Comparison of ENCODE assay signal across 22 cellular contexts in the genomic region with DNA sequence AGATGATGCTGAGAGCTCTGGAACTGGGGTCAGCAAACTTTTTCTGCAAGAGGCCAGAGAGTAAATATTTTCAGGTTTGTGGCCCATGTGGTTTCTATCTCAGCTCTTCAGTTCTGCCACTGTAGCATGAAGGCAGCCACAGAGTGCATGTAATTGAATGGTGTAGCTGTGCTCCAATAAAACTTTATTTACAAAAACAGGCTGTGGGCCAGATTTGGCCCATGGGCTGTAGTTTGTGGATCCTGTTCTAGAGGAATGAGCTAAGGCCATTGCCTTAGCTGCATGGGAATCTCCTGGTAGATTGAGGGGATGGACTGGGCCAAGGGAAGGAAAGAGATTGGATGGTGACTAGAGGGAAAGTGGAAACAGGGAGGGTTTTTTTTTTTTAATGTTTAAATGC. TPM values are rescaled to one million over a fixed set of nuclear protein-coding genes. Genes with fewer than 3 reads are reported as not detected.
DNase-seq lines count a peak whose midpoint lies in the region; ATAC-seq, FAIRE-seq and TF ChIP-seq lines count a peak whose summit lies in the region.
"Had no signal": no experiment of that assay in that cellular context is flagged by ENCODE, and none has a peak within 500 bp of the region (broad histone marks: within the 10 kb centered on the region; RNA-seq: fewer than 3 reads in every experiment).

No MANE protein-coding gene starts in this region.

- H3K79me2 ChIP-seq in K562 (ENCODE audit: control insufficient read depth, insufficient read depth, low read length), result no peaks in the 10 kb centered on the region

- no peak for FAIRE-seq in K562 (lab: Jason Lieb, UNC)
- FAIRE-seq: A204.1, G401.6, GM19239 had no signal

- H2BK120ac ChIP-seq in mesenchymal stem cell (ENCODE audit: low read depth, low read length), result peak overlapping the region; percentile 19

- TF ChIP-seq RAD21 in K562 (CRISPR knock-in tag; conservative IDR thresholded peaks at IDR 0.05 in 1 of 2, IDR thresholded peaks at IDR 0.05 in 1 of 2), result no peak

- TF ChIP-seq POLR2A in K562 (conservative IDR thresholded peaks at IDR 0.05), result no peak

- H4K8ac ChIP-seq in mesenchymal stem cell (ENCODE audit: low read length), result no peak overlapping the region

- TF ChIP-seq CTCF in activated B cell treated with CpG ODN at 0.5 μM for 24 hours (IDR thresholded peaks at IDR 0.05) (no peak), K562 (IDR thresholded peaks at IDR 0.05 in 2 of 3, conservative IDR thresholded peaks at IDR 0.05 in 1 of 3; ENCODE audit: insufficient read depth in 2 of 3, low read depth in 1 of 3, low read length in 3 of 3) (no peak), upper lobe of right lung (IDR thresholded peaks at IDR 0.05) (no peak)

- H3K27me3 ChIP-seq in K562 (ENCODE audit: control insufficient read depth in 2 of 2, insufficient read depth in 2 of 2, low read length in 2 of 2) (peaks cover 2 to 13% of the 10 kb centered on the region in 2 experiments; a peak in 3 of 5 replicates), mesenchymal stem cell (ENCODE audit: control insufficient read depth in 1 of 2, insufficient read depth in 1 of 2, low read length in 2 of 2) (peaks cover 0 to 5% of the 10 kb centered on the region in 2 experiments), upper lobe of right lung (no peaks in the 10 kb centered on the region)

- no peak for TF ChIP-seq EP300 in K562 (IDR thresholded peaks at IDR 0.05; ENCODE audit: low read length)

- POLR2A ChIA-PET in activated B cell treated with CpG ODN at 0.5 μM for 24 hours (lab: Charles Lee), result no interaction called here
- POLR2A ChIA-PET in K562 (lab: Yijun Ruan, JAX), result no interaction called here

- H3K27ac ChIP-seq in K562 (ENCODE audit: extremely low read depth, low read depth, low read length) (no peak overlapping the region), mesenchymal stem cell (ENCODE audit: low read length, poor library complexity, severe bottlenecking) (no peak overlapping the region), upper lobe of right lung (no peak overlapping the region)
- H3K27ac ChIP-seq: 22Rv1, BLaER1, C4-2B had no signal

- no peak overlapping the region for H3K4me3 Mint-ChIP-seq in activated B cell treated with CpG ODN at 0.5 μM for 24 hours
- no peak overlapping the region for H3K4me3 Mint-ChIP-seq in stimulated activated memory B cell treated with anti-CD40 and anti-IgM and Interleukin-4, amounts not matched to agents 10 μg/mL and 1 μg/mL and 100 μg/mL, for 72 hours
- H3K4me3 Mint-ChIP-seq: B cell; CD4-positive, CD25-positive, alpha-beta regulatory T cell; CD8-positive, alpha-beta T cell; GM23338; H9 had no signal

- H3K27me3 Mint-ChIP-seq in activated B cell treated with CpG ODN at 0.5 μM for 24 hours, result no peaks in the 10 kb centered on the region
- no peaks in the 10 kb centered on the region for H3K27me3 Mint-ChIP-seq in stimulated activated memory B cell treated with anti-CD40 and anti-IgM and Interleukin-4, amounts not matched to agents 10 μg/mL and 1 μg/mL and 100 μg/mL, for 72 hours
- H3K27me3 Mint-ChIP-seq: B cell; CD4-positive, CD25-positive, alpha-beta regulatory T cell had no signal

- no peak overlapping the region for H2AFZ ChIP-seq in K562 (ENCODE audit: low read depth, low read length)
- H2AFZ ChIP-seq in mesenchymal stem cell (ENCODE audit: low read depth, low read length), result no peak overlapping the region
- H2AFZ ChIP-seq: GM23338 had no signal

- peaks cover 20% of the 10 kb centered on the region for H3K4me1 Mint-ChIP-seq in activated B cell treated with CpG ODN at 0.5 μM for 24 hours
- peaks cover 8% of the 10 kb centered on the region for H3K4me1 Mint-ChIP-seq in stimulated activated memory B cell treated with anti-CD40 and anti-IgM and Interleukin-4, amounts not matched to agents 10 μg/mL and 1 μg/mL and 100 μg/mL, for 72 hours

- intact Hi-C loops in activated B cell treated with CpG ODN at 0.5 μM for 24 hours (cut with micrococcal nuclease), result no loop called here
- intact Hi-C loops in K562 (cut with micrococcal nuclease), result loop anchor here (5.0 to 10.0 kb wide), 2 partner anchors 424 to 911 kb away; no protein-coding TSS in a partner anchor
- intact Hi-C loops in upper lobe of right lung (cut with DNase I), result no loop called here

- H3K18ac ChIP-seq in mesenchymal stem cell (ENCODE audit: low read depth in 1 of 2, low read length in 2 of 2), result no peak overlapping the region

- in situ Hi-C loops in K562 (cut with MboI), result loop anchor here (25.0 kb wide), 2 partner anchors 1344 to 1569 kb away; partner anchors contain the start of gene MSL3

- H3K4ac ChIP-seq in mesenchymal stem cell (ENCODE audit: low read depth in 1 of 2, low read length in 2 of 2), result no peak overlapping the region

- H2BK5ac ChIP-seq in mesenchymal stem cell (ENCODE audit: low read depth, low read length, poor library complexity, severe bottlenecking), result no peak overlapping the region

- H3K4me1 ChIP-seq in K562 (replicated peaks in 1 of 2; ENCODE audit: control insufficient read depth in 2 of 2, insufficient read depth in 2 of 2, low read length in 2 of 2) (no peaks in the 10 kb centered on the region; a peak in 2 of 5 replicates), mesenchymal stem cell (ENCODE audit: control insufficient read depth, insufficient read depth, low read depth, low read length) (no peaks in the 10 kb centered on the region), upper lobe of right lung (no peaks in the 10 kb centered on the region)
- H3K4me1 ChIP-seq: Caco-2 had no signal

- H3K9me3 ChIP-seq in K562 (replicated peaks; ENCODE audit: control insufficient read depth, insufficient read depth, low read depth, low read length) (no peaks in the 10 kb centered on the region), mesenchymal stem cell (ENCODE audit: control insufficient read depth, low read length) (peaks cover 6% of the 10 kb centered on the region), upper lobe of right lung (no peaks in the 10 kb centered on the region)
- H3K9me3 ChIP-seq: BLaER1, Caco-2 had no signal

- H3K27ac Mint-ChIP-seq in activated B cell treated with CpG ODN at 0.5 μM for 24 hours, result peak overlapping the region; percentile 43
- H3K27ac Mint-ChIP-seq in stimulated activated memory B cell treated with anti-CD40 and anti-IgM and Interleukin-4, amounts not matched to agents 10 μg/mL and 1 μg/mL and 100 μg/mL, for 72 hours, result peak overlapping the region; percentile 3
- H3K27ac Mint-ChIP-seq: CD8-positive, alpha-beta T cell; GM23338 had no signal

- no peaks in the 10 kb centered on the region for H4K20me1 ChIP-seq in K562 (replicated peaks; ENCODE audit: control insufficient read depth, insufficient read depth, low read length)
- H4K20me1 ChIP-seq: BLaER1 had no signal

- H3K79me1 ChIP-seq in mesenchymal stem cell (replicated peaks; ENCODE audit: low read length, poor library complexity, severe bottlenecking), result no peaks in the 10 kb centered on the region

- CTCF ChIA-PET in activated B cell treated with CpG ODN at 0.5 μM for 24 hours (lab: Charles Lee) (interaction anchor here (0.6 to 2.1 kb wide), 3 partner anchors 405 to 537 kb away, joined by 3 to 7 read pairs (median 3); no protein-coding TSS in a partner anchor), K562 (lab: Yijun Ruan, JAX; ENCODE audit: low intra/inter-chr PET ratio) (no interaction called here)

- H3K36me3 ChIP-seq in K562 (ENCODE audit: control insufficient read depth, insufficient read depth, low read length) (no peaks in the 10 kb centered on the region), mesenchymal stem cell (ENCODE audit: control insufficient read depth in 1 of 2, insufficient read depth in 2 of 2, low read depth in 1 of 2, low read length in 2 of 2) (no peaks in the 10 kb centered on the region), upper lobe of right lung (no peaks in the 10 kb centered on the region)
- H3K36me3 ChIP-seq: BLaER1 had no signal

- no peak overlapping the region for H3K14ac ChIP-seq in mesenchymal stem cell (ENCODE audit: low read length in 2 of 2)

- no peak overlapping the region for H4K91ac ChIP-seq in mesenchymal stem cell (ENCODE audit: low read length)

- ATAC-seq in activated B cell treated with CpG ODN at 0.5 μM for 24 hours (ENCODE audit: low read depth), result no peak
- no peak for ATAC-seq in K562
- no peak for ATAC-seq in stimulated activated memory B cell treated with anti-CD40 and anti-IgM and Interleukin-4, amounts not matched to agents 10 μg/mL and 1 μg/mL and 100 μg/mL, for 72 hours
- ATAC-seq in upper lobe of right lung, result no peak
- ATAC-seq: CD8-positive, alpha-beta T cell; GM23338; HCT116 had no signal

- no peak for DNase-seq in activated B cell treated with CpG ODN at 0.5 μM for 24 hours
- no peak for DNase-seq in K562 (ENCODE audit: extremely low read depth in 1 of 4, low spot score in 3 of 4)
- DNase-seq in mesenchymal stem cell, result no peak
- DNase-seq in RKO (ENCODE audit: low spot score), result no peak
- DNase-seq in upper lobe of right lung, result no peak
- no peak for DNase-seq in superior temporal gyrus (ENCODE audit: extremely low spot score)
- DNase-seq: Caco-2; CD4-positive, CD25-positive, alpha-beta regulatory T cell; CD8-positive, alpha-beta T cell; DMS153; DND-41; H9 had no signal

- no peak overlapping the region for H2AK5ac ChIP-seq in mesenchymal stem cell (ENCODE audit: low read length, severe bottlenecking)

- H2BK15ac ChIP-seq in mesenchymal stem cell (ENCODE audit: low read depth, poor library complexity, severe bottlenecking), result no peak overlapping the region

- no peak overlapping the region for H2BK12ac ChIP-seq in mesenchymal stem cell (ENCODE audit: low read length in 2 of 2)

- H3K4me3 ChIP-seq in K562 (no peak overlapping the region), mesenchymal stem cell (ENCODE audit: insufficient read depth in 1 of 2, low read depth in 1 of 2, low read length in 2 of 2) (no peak overlapping the region), upper lobe of right lung (no peak overlapping the region)
- H3K4me3 ChIP-seq: BLaER1, GM23338 had no signal

- BruUV-seq in K562 (replicated peaks; lab: Mats Ljungman, UMichigan), result no TSS peak

- H3K9me1 ChIP-seq in K562 (ENCODE audit: control insufficient read depth, insufficient read depth, low read length), result no peaks in the 10 kb centered on the region

- H3K4me2 ChIP-seq in K562 (ENCODE audit: insufficient read depth, low read length), result no peak overlapping the region
- H3K4me2 ChIP-seq in mesenchymal stem cell (ENCODE audit: low read length, poor library complexity, severe bottlenecking), result no peak overlapping the region
- H3K4me2 ChIP-seq: BLaER1, GM23338 had no signal

- H3K9me3 Mint-ChIP-seq in activated B cell treated with CpG ODN at 0.5 μM for 24 hours, result no peaks in the 10 kb centered on the region
- no peaks in the 10 kb centered on the region for H3K9me3 Mint-ChIP-seq in stimulated activated memory B cell treated with anti-CD40 and anti-IgM and Interleukin-4, amounts not matched to agents 10 μg/mL and 1 μg/mL and 100 μg/mL, for 72 hours
- H3K9me3 Mint-ChIP-seq: CD4-positive, CD25-positive, alpha-beta regulatory T cell; CD8-positive, alpha-beta T cell; GM23338 had no signal

- H3K9ac ChIP-seq in K562 (ENCODE audit: insufficient read depth in 1 of 2, low read depth in 2 of 2, low read length in 2 of 2) (no peak overlapping the region), mesenchymal stem cell (ENCODE audit: low read length) (no peak overlapping the region)
- H3K9ac ChIP-seq: BLaER1 had no signal

- peaks cover 37% of the 10 kb centered on the region for H3K36me3 Mint-ChIP-seq in activated B cell treated with CpG ODN at 0.5 μM for 24 hours (ENCODE audit: low read depth)
- peaks cover 37% of the 10 kb centered on the region for H3K36me3 Mint-ChIP-seq in stimulated activated memory B cell treated with anti-CD40 and anti-IgM and Interleukin-4, amounts not matched to agents 10 μg/mL and 1 μg/mL and 100 μg/mL, for 72 hours
- H3K36me3 Mint-ChIP-seq: CD4-positive, CD25-positive, alpha-beta regulatory T cell; CD8-positive, alpha-beta T cell had no signal

- H3K23ac ChIP-seq in mesenchymal stem cell (ENCODE audit: low read length in 2 of 2), result no peak overlapping the region

RNA-seq across cellular contexts. Expression of gene CLCN4, which starts 36.8 kb away (rescaled TPM):
- total RNA-seq in activated B cell treated with CpG ODN at 0.5 μM for 24 hours (3.4 and 4.7 TPM in 2 replicates), K562 (2014; rRNA removed) (0.05 and 0.12 TPM in 2 replicates), K562 (2014; rRNA removed; fragmentation: Illumina TruSeq; extraction: Trizol) (0.06 and 0.11 TPM in 2 replicates), K562 (2015; rRNA removed; fragmentation: Illumina TruSeq; extraction: Trizol) (0.04 and 0.11 TPM in 2 replicates), K562 (2021) (0.11 TPM in 2 replicates), upper lobe of right lung (9.8 TPM)
- 0.28 TPM in 1 of 2 replicates, not detected in the other for total RNA-seq in K562 (2011; cell fraction: chromatin; rRNA removed; ENCODE audit: low replicate concordance)
- total RNA-seq in K562 (2011; cell fraction: nucleolus; rRNA removed), result 0.26 and 0.83 TPM in 2 replicates
- total RNA-seq in K562 (2011; cell fraction: nucleoplasm; rRNA removed), result 0.23 and 0.37 TPM in 2 replicates
- polyA plus RNA-seq in K562 (2011; rRNA removed) (0.01 and 0.08 TPM in 2 replicates), K562 (2014; fragmentation: Illumina TruSeq; extraction: Trizol) (0.09 and 0.11 TPM in 2 replicates), K562 (2014; fragmentation: Nextera tagmentation; extraction: Ambion mirVana) (under 1 TPM; 0.03 to 0.24 TPM), K562 (2014; rRNA removed) (0.08 TPM in 1 of 2 replicates, not detected in the other)
- polyA plus RNA-seq in K562 (2011; cell fraction: cytosol; rRNA removed), result 0.03 and 0.38 TPM in 2 replicates
- polyA plus RNA-seq in K562 (2011; cell fraction: nucleus; rRNA removed), result 0.03 and 0.13 TPM in 2 replicates
- 0.16 and 0.26 TPM in 2 replicates for polyA plus RNA-seq in K562 (2012)
- polyA minus RNA-seq in K562 (2011; rRNA and poly(A)+ RNA removed), result 0.12 and 0.46 TPM in 2 replicates
- 0.10 TPM in 1 of 2 replicates, not detected in the other for polyA minus RNA-seq in K562 (2011; cell fraction: cytosol; rRNA and poly(A)+ RNA removed)
- under 0.01 and 0.11 TPM in 2 replicates for polyA minus RNA-seq in K562 (2011; cell fraction: nucleus; rRNA and poly(A)+ RNA removed)
- 3.0 TPM for polyA plus RNA-seq in mesenchymal stem cell (2013, experiment 1 of 2)
- polyA plus RNA-seq in mesenchymal stem cell (2013, experiment 2 of 2), result 3.0 TPM
- polyA plus RNA-seq: CD4-positive, CD25-positive, alpha-beta regulatory T cell had no signal
